ENCODE assay signal across 12 cellular contexts in the genomic region with DNA sequence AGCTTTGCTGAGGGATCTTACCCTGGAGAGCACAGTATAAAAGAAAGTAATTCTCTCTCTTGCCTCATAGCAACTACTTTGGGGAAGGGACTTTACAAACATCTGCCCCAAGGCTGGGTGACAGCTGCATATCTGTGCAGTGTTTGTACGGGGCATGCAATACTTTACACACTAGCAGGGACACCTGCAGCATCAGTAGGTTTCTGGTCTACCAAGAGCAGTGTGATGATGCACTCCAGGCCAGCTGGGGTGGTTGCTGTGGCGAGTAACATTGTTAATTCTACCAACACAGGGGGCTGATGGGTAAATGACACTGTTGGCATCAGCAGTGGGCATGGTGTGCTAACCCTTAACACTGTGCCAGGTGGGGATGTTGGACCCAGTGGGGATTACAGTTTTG. TPM values are rescaled to one million over a fixed set of nuclear protein-coding genes. Genes with fewer than 3 reads are reported as not detected.
DNase-seq lines count a peak whose midpoint lies in the region; ATAC-seq and TF ChIP-seq lines count a peak whose summit lies in the region.
"Had no signal": no experiment of that assay in that cellular context is flagged by ENCODE, and none has a peak within 500 bp of the region (broad histone marks: within the 10 kb centered on the region; RNA-seq: fewer than 3 reads in every experiment).

No MANE protein-coding gene starts in this region.

- H3K36me3 Mint-ChIP-seq in activated CD4-positive, alpha-beta memory T cell treated with anti-CD3 and anti-CD28 coated beads for 36 hours = peaks cover 14% of the 10 kb centered on the region
- H3K36me3 Mint-ChIP-seq in activated CD4-positive, alpha-beta memory T cell treated with anti-CD3 and anti-CD28 coated beads, Interleukin-2, amount 10 ng/mL, durations not matched to agents 7 days and 5 days (ENCODE audit: low read depth) = no peaks in the 10 kb centered on the region

- no peak overlapping the region for H2AFZ ChIP-seq in trophoblast cell (ENCODE audit: insufficient read depth, low read length, poor library complexity)

- no peak for TF ChIP-seq POLR2A in esophagus muscularis mucosa (IDR thresholded peaks at IDR 0.05; ENCODE audit: low read depth)

- H3K27ac Mint-ChIP-seq in activated CD4-positive, alpha-beta memory T cell treated with anti-CD3 and anti-CD28 coated beads for 36 hours = peak overlapping the region; percentile 96
- no peak overlapping the region for H3K27ac Mint-ChIP-seq in activated CD4-positive, alpha-beta memory T cell treated with anti-CD3 and anti-CD28 coated beads, Interleukin-2, amount 10 ng/mL, durations not matched to agents 7 days and 5 days
- H3K27ac Mint-ChIP-seq: endodermal cell, nephron progenitor cell had no signal

- H3K79me1 ChIP-seq in trophoblast cell (ENCODE audit: low read length) = no peaks in the 10 kb centered on the region

- H3K9ac ChIP-seq in trophoblast cell (ENCODE audit: low read length) = peak overlapping the region; percentile 5

- H4K91ac ChIP-seq in trophoblast cell (ENCODE audit: low read depth, low read length) = no peak overlapping the region

- H2BK120ac ChIP-seq in trophoblast cell (ENCODE audit: insufficient read depth, low read length, poor library complexity) = no peak overlapping the region

- H3K4ac ChIP-seq in trophoblast cell (ENCODE audit: low read depth, low read length) = no peak overlapping the region

- POLR2A ChIA-PET in activated CD4-positive, alpha-beta memory T cell treated with anti-CD3 and anti-CD28 coated beads for 36 hours (lab: Charles Lee) = interaction anchor here (1.4 to 3.7 kb wide), 5 partner anchors 8 to 81 kb away, joined by 3 to 64 read pairs (median 4); no protein-coding TSS in a partner anchor
- POLR2A ChIA-PET in activated CD4-positive, alpha-beta memory T cell treated with anti-CD3 and anti-CD28 coated beads, Interleukin-2, amount 10 ng/mL, durations not matched to agents 7 days and 5 days (lab: Charles Lee) = interaction anchor here (1.6 kb wide), 1 partner anchor 18 kb away, joined by 3 read pairs; no protein-coding TSS in a partner anchor

- H3K4me3 ChIP-seq in trophoblast cell (ENCODE audit: low read depth, low read length) = no peak overlapping the region
- no peak overlapping the region for H3K4me3 ChIP-seq in esophagus muscularis mucosa

- no peaks in the 10 kb centered on the region for H3K27me3 Mint-ChIP-seq in activated CD4-positive, alpha-beta memory T cell treated with anti-CD3 and anti-CD28 coated beads for 36 hours
- no peaks in the 10 kb centered on the region for H3K27me3 Mint-ChIP-seq in activated CD4-positive, alpha-beta memory T cell treated with anti-CD3 and anti-CD28 coated beads, Interleukin-2, amount 10 ng/mL, durations not matched to agents 7 days and 5 days
- H3K27me3 Mint-ChIP-seq: activated naive CD8-positive, alpha-beta T cell treated with anti-CD3 and anti-CD28 coated beads, Interleukin-2, amount 10 ng/mL, durations not matched to agents 7 days and 5 days had no signal

- H3K23ac ChIP-seq in trophoblast cell (ENCODE audit: low read length) = no peak overlapping the region

- peak overlapping the region; percentile 17 for H3K4me3 Mint-ChIP-seq in activated CD4-positive, alpha-beta memory T cell treated with anti-CD3 and anti-CD28 coated beads for 36 hours
- H3K4me3 Mint-ChIP-seq in activated CD4-positive, alpha-beta memory T cell treated with anti-CD3 and anti-CD28 coated beads, Interleukin-2, amount 10 ng/mL, durations not matched to agents 7 days and 5 days = no peak overlapping the region
- H3K4me3 Mint-ChIP-seq: activated naive CD8-positive, alpha-beta T cell treated with anti-CD3 and anti-CD28 coated beads, Interleukin-2, amount 10 ng/mL, durations not matched to agents 7 days and 5 days; endodermal cell; nephron progenitor cell had no signal

- no peaks in the 10 kb centered on the region for H3K79me2 ChIP-seq in trophoblast cell (ENCODE audit: control insufficient read depth, insufficient read depth, low read length, poor library complexity)

- ATAC-seq in GM21723 (IDR thresholded peaks at IDR 0.05; ENCODE audit: unreplicated experiment) (peak; percentile 49), HG03575 (IDR thresholded peaks at IDR 0.05; ENCODE audit: extremely low read depth, insufficient number of reproducible peaks, low FRiP score, unreplicated experiment) (peak; percentile 33)

- TF ChIP-seq EP300 in esophagus muscularis mucosa (IDR thresholded peaks at IDR 0.05) = no peak

- H4K12ac ChIP-seq in trophoblast cell (ENCODE audit: low read depth, low read length) = no peak overlapping the region

- intact Hi-C loops in activated CD4-positive, alpha-beta memory T cell treated with anti-CD3 and anti-CD28 coated beads for 36 hours (cut with micrococcal nuclease) = no loop called here
- intact Hi-C loops in esophagus muscularis mucosa (cut with DNase I) = no loop called here

- WGBS in trophoblast cell (ENCODE audit: extremely low coverage, insufficient coverage, insufficient read length) = no CpG with 5 or more reads among the region's 2 CpGs
- 90% methylated on average over 2 of the region's 2 CpGs for WGBS in esophagus muscularis mucosa

- H3K4me2 ChIP-seq in trophoblast cell (ENCODE audit: low read length) = no peak overlapping the region

- H3K18ac ChIP-seq in trophoblast cell (ENCODE audit: low read length) = no peak overlapping the region

- peak; percentile 68 for DNase-seq in activated CD4-positive, alpha-beta memory T cell treated with anti-CD3 and anti-CD28 coated beads for 36 hours
- DNase-seq in activated CD4-positive, alpha-beta memory T cell treated with anti-CD3 and anti-CD28 coated beads, Interleukin-2, amount 10 ng/mL, durations not matched to agents 7 days and 5 days = no peak
- no peak for DNase-seq in trophoblast cell
- DNase-seq in esophagus muscularis mucosa (ENCODE audit: extremely low spot score) = no peak
- DNase-seq in SHP77 treated with DMSO at 0.1 percent for 48 hours (lab: John Stamatoyannopoulos, UW) = no peak
- no peak for DNase-seq in KG1 (lab: John Stamatoyannopoulos, UW)
- DNase-seq: activated naive CD8-positive, alpha-beta T cell treated with anti-CD3 and anti-CD28 coated beads, Interleukin-2, amount 10 ng/mL, durations not matched to agents 7 days and 5 days; endodermal cell; NCI-H2227 treated with DMSO at 0.1 percent for 48 hours; nephron progenitor cell had no signal

- no peaks in the 10 kb centered on the region for H3K4me1 ChIP-seq in trophoblast cell (ENCODE audit: control insufficient read depth in 1 of 2, insufficient read depth in 2 of 2, low read length in 2 of 2)
- peaks cover 0 to 17% (median 8%) of the 10 kb centered on the region in 4 donors for H3K4me1 ChIP-seq in esophagus muscularis mucosa

- H3K27me3 ChIP-seq in trophoblast cell (ENCODE audit: insufficient read depth, low read length) = no peaks in the 10 kb centered on the region
- no peaks in the 10 kb centered on the region for H3K27me3 ChIP-seq in esophagus muscularis mucosa

- no peak overlapping the region for H3K14ac ChIP-seq in trophoblast cell (ENCODE audit: low read length)

- peaks cover 72% of the 10 kb centered on the region for H3K4me1 Mint-ChIP-seq in activated CD4-positive, alpha-beta memory T cell treated with anti-CD3 and anti-CD28 coated beads for 36 hours (ENCODE audit: low read depth)
- H3K4me1 Mint-ChIP-seq in activated CD4-positive, alpha-beta memory T cell treated with anti-CD3 and anti-CD28 coated beads, Interleukin-2, amount 10 ng/mL, durations not matched to agents 7 days and 5 days = peaks cover 49% of the 10 kb centered on the region

- no peak overlapping the region for H2BK12ac ChIP-seq in trophoblast cell (ENCODE audit: low read length)

- no peak overlapping the region for H2AK5ac ChIP-seq in trophoblast cell (ENCODE audit: low read length)

- H3K27ac ChIP-seq in trophoblast cell (ENCODE audit: low read depth, low read length) (no peak overlapping the region), esophagus muscularis mucosa (replicated peaks in 1 of 4) (no peak overlapping the region)

- CTCF ChIA-PET in activated CD4-positive, alpha-beta memory T cell treated with anti-CD3 and anti-CD28 coated beads for 36 hours (lab: Charles Lee) = no interaction called here
- CTCF ChIA-PET in activated CD4-positive, alpha-beta memory T cell treated with anti-CD3 and anti-CD28 coated beads, Interleukin-2, amount 10 ng/mL, durations not matched to agents 7 days and 5 days (lab: Charles Lee) = interaction anchor here (1.6 kb wide), 1 partner anchor 560 kb away, joined by 3 read pairs; a partner anchor contains a TSS

- no peak overlapping the region for H2BK5ac ChIP-seq in trophoblast cell (ENCODE audit: low read depth, low read length, poor library complexity)

- no peak overlapping the region for H4K8ac ChIP-seq in trophoblast cell (ENCODE audit: low read depth, low read length)

- no peaks in the 10 kb centered on the region for H3K36me3 ChIP-seq in trophoblast cell (ENCODE audit: control insufficient read depth in 1 of 2, insufficient read depth in 2 of 2, low read length in 2 of 2)
- no peaks in the 10 kb centered on the region for H3K36me3 ChIP-seq in esophagus muscularis mucosa

- peaks cover 2% of the 10 kb centered on the region for H3K9me3 ChIP-seq in trophoblast cell (ENCODE audit: insufficient read depth, low read depth, low read length)
- H3K9me3 ChIP-seq in esophagus muscularis mucosa = no peaks in the 10 kb centered on the region

- no peak for TF ChIP-seq CTCF in esophagus muscularis mucosa (IDR thresholded peaks at IDR 0.05)

- H3K9me3 Mint-ChIP-seq in activated CD4-positive, alpha-beta memory T cell treated with anti-CD3 and anti-CD28 coated beads for 36 hours = no peaks in the 10 kb centered on the region
- H3K9me3 Mint-ChIP-seq in activated CD4-positive, alpha-beta memory T cell treated with anti-CD3 and anti-CD28 coated beads, Interleukin-2, amount 10 ng/mL, durations not matched to agents 7 days and 5 days = no peaks in the 10 kb centered on the region
- H3K9me3 Mint-ChIP-seq: endodermal cell had no signal

RNA-seq across cellular contexts. Expression of a gene that starts 48.0 kb away (rescaled TPM):
- 10 to 100 TPM; 24.1 to 26.1 TPM for total RNA-seq in activated CD4-positive, alpha-beta memory T cell treated with anti-CD3 and anti-CD28 coated beads for 36 hours
- total RNA-seq in activated CD4-positive, alpha-beta memory T cell treated with anti-CD3 and anti-CD28 coated beads, Interleukin-2, amount 10 ng/mL, durations not matched to agents 7 days and 5 days = 1 to 10 TPM; 5.5 to 6.0 TPM
- polyA plus RNA-seq in trophoblast cell (2013) = 1.7 and 2.0 TPM in 2 replicates
- total RNA-seq in esophagus muscularis mucosa = under 1 TPM in 2 of 4 donors, not detected in 2; 0.66 to 0.92 TPM
